In genomic region chr9:131304676-131305366, GRCh38 we compare ENCODE assay signal across 17 cellular contexts. TPM values are rescaled to one million over a fixed set of nuclear protein-coding genes. Genes with fewer than 3 reads are reported as not detected.
DNase-seq lines count a peak whose midpoint lies in the region; FAIRE-seq and TF ChIP-seq lines count a peak whose summit lies in the region.
"Had no signal": no experiment of that assay in that cellular context is flagged by ENCODE, and none has a peak within 500 bp of the region (broad histone marks: within the 10 kb centered on the region; RNA-seq: fewer than 3 reads in every experiment).

No MANE protein-coding gene starts in this region.

- FAIRE-seq in small intestine (lab: Jason Lieb, UNC), result no peak

- WGBS in tibial nerve, 2 donors, result 61 to 62% methylated on average over 19 of the region's 19 CpGs
- WGBS in sigmoid colon, 2 donors, result 75 to 79% methylated on average over 19 of the region's 19 CpGs
- 49 to 64% (median 56%) methylated on average over 19 of the region's 19 CpGs for WGBS in small intestine, 3 donors

- no peak for TF ChIP-seq POLR2A in tibial nerve (IDR thresholded peaks at IDR 0.05)
- TF ChIP-seq POLR2A in sigmoid colon (IDR thresholded peaks at IDR 0.05), result no peak

- intact Hi-C loops in sigmoid colon (cut with DNase I), result no loop called here

- H3K27me3 ChIP-seq in tibial nerve (no peaks in the 10 kb centered on the region), sigmoid colon (no peaks in the 10 kb centered on the region), small intestine (ENCODE audit: control insufficient read depth in 2 of 2, insufficient read depth in 2 of 2, low read length in 2 of 2) (no peaks in the 10 kb centered on the region)
- H3K27me3 ChIP-seq: esophagus squamous epithelium had no signal

- peaks cover 0 to 7% (median 0%) of the 10 kb centered on the region in 3 donors for H3K36me3 ChIP-seq in tibial nerve
- peaks cover 0 to 6% (median 0%) of the 10 kb centered on the region in 4 donors for H3K36me3 ChIP-seq in sigmoid colon
- H3K36me3 ChIP-seq in small intestine (ENCODE audit: control insufficient read depth in 2 of 2, insufficient read depth in 2 of 2, low read length in 2 of 2), result no peaks in the 10 kb centered on the region
- H3K36me3 ChIP-seq: esophagus squamous epithelium had no signal

- TF ChIP-seq EP300 in tibial nerve (IDR thresholded peaks at IDR 0.05) (peak in 1 of 2 donors; percentile 36), sigmoid colon (IDR thresholded peaks at IDR 0.05) (no peak)

- H3K4me3 ChIP-seq in epithelial cell of esophagus (ENCODE audit: low read length), result no peak overlapping the region
- H3K4me3 ChIP-seq in tibial nerve, result no peak overlapping the region
- H3K4me3 ChIP-seq in sigmoid colon, result no peak overlapping the region
- no peak overlapping the region for H3K4me3 ChIP-seq in small intestine (ENCODE audit: low read depth in 1 of 2, low read length in 2 of 2)
- H3K4me3 ChIP-seq: esophagus squamous epithelium had no signal

- TF ChIP-seq CTCF in epithelial cell of esophagus (IDR thresholded peaks at IDR 0.05; ENCODE audit: insufficient read depth, low read depth, low read length, missing control alignments), result no peak
- TF ChIP-seq CTCF in tibial nerve (IDR thresholded peaks at IDR 0.05), result no peak
- TF ChIP-seq CTCF in GM20000 (IDR thresholded peaks at IDR 0.05; ENCODE audit: extremely low read depth, missing control alignments), result no peak
- TF ChIP-seq CTCF in sigmoid colon (IDR thresholded peaks at IDR 0.05), result no peak

- H3K4me1 ChIP-seq in tibial nerve (no peaks in the 10 kb centered on the region), sigmoid colon (no peaks in the 10 kb centered on the region), small intestine (ENCODE audit: control insufficient read depth in 2 of 2, insufficient read depth in 1 of 2, low read depth in 1 of 2, low read length in 1 of 2) (no peaks in the 10 kb centered on the region)
- H3K4me1 ChIP-seq: esophagus squamous epithelium had no signal

- DNase-seq in SIG-M5 treated with dmso at 0.1 percent for 504 hours (lab: John Stamatoyannopoulos, UW; ENCODE audit: unreplicated experiment), result peak; percentile 18
- no peak for DNase-seq in SIG-M5 (lab: John Stamatoyannopoulos, UW)
- peak; percentile 10 for DNase-seq in OCI-M1 (lab: John Stamatoyannopoulos, UW)
- DNase-seq in epithelial cell of esophagus (ENCODE audit: low read depth), result peak; percentile 34
- DNase-seq in tibial nerve (ENCODE audit: low spot score in 2 of 2), result peak; percentile 41 to 43
- DNase-seq in GM20000 (ENCODE audit: low spot score), result no peak
- DNase-seq in sigmoid colon, result no peak
- no peak for DNase-seq in small intestine
- DNase-seq: activated CD8-positive, alpha-beta memory T cell treated with anti-CD3 and anti-CD28 coated beads for 24 hours; activated effector memory CD4-positive, alpha-beta T cell treated with anti-CD3 and anti-CD28 coated beads, Interleukin-2, amount 50 U/mL, for 16 hours; dermis blood vessel endothelial cell; esophagus squamous epithelium; left colon; NCI-H345 had no signal

- H3K9me3 ChIP-seq in tibial nerve (no peaks in the 10 kb centered on the region), sigmoid colon (no peaks in the 10 kb centered on the region), small intestine (ENCODE audit: control insufficient read depth, low read depth) (no peaks in the 10 kb centered on the region)
- H3K9me3 ChIP-seq: esophagus squamous epithelium had no signal

- H3K27ac ChIP-seq in tibial nerve (peak overlapping the region in 2 of 4 donors; percentile 36 to 62), sigmoid colon (no peak overlapping the region), small intestine (ENCODE audit: low read depth in 1 of 2, low read length in 1 of 2) (no peak overlapping the region)
- H3K27ac ChIP-seq: esophagus squamous epithelium, KMS-11, VCaP had no signal

RNA-seq across cellular contexts. Expression of gene PLPP7, which starts 15.3 kb away (rescaled TPM):
- total RNA-seq in tibial nerve (10 to 100 TPM; 14.4 to 24.6 (median 21.5) TPM), sigmoid colon (10 to 100 TPM; 14.3 to 31.9 (median 16.8) TPM)
- polyA plus RNA-seq in sigmoid colon (1 to 10 TPM in 2 of 3 donors, under 1 TPM in 1; 0.46 to 1.8 (median 1.5) TPM), small intestine (1 to 10 TPM in 1 of 3 donors, under 1 TPM in 1, not detected in 1; 0.54 to 1.9 TPM)
- total RNA-seq: A673 had no signal

RNA-seq across cellular contexts. Expression of gene FAM78A, which starts 28.5 kb away (rescaled TPM):
- total RNA-seq in tibial nerve, result 1 to 10 TPM; 2.5 to 4.8 (median 4.2) TPM
- total RNA-seq in sigmoid colon, result 1 to 10 TPM; 1.2 to 3.0 (median 2.2) TPM
- 10 to 100 TPM in 1 of 3 donors, 1 to 10 TPM in 1, under 1 TPM in 1; 0.60 to 11.9 (median 1.4) TPM for polyA plus RNA-seq in sigmoid colon
- 1 to 10 TPM in 2 of 3 donors, under 1 TPM in 1; 0.89 to 3.2 (median 1.9) TPM for polyA plus RNA-seq in small intestine

Comparison
In these comparisons a context has a peak if more than half of its experiments do, and no peak if none do; other contexts are left out.
1. DNase-seq: peak in SIG-M5 treated with dmso at 0.1 percent for 504 hours (single experiment), OCI-M1 (single experiment), epithelial cell of esophagus (single experiment) and tibial nerve (2 of 2); none in SIG-M5 (single experiment), GM20000 (single experiment), sigmoid colon (single experiment) and small intestine (single experiment).